Comparison of ENCODE assay signal across 17 cellular contexts in genomic region chr11:30360741-30361140, GRCh38. TPM values are rescaled to one million over a fixed set of nuclear protein-coding genes. Genes with fewer than 3 reads are reported as not detected.
DNase-seq lines count a peak whose midpoint lies in the region; ATAC-seq and TF ChIP-seq lines count a peak whose summit lies in the region.
"Had no signal": no experiment of that assay in that cellular context is flagged by ENCODE, and none has a peak within 500 bp of the region (broad histone marks: within the 10 kb centered on the region; RNA-seq: fewer than 3 reads in every experiment).

No MANE protein-coding gene starts in this region.

- no peak overlapping the region for H3K4me3 ChIP-seq in mammary epithelial cell (replicated peaks in 1 of 3; ENCODE audit: insufficient read depth in 1 of 3, low read depth in 2 of 3, low read length in 3 of 3)

- BruUV-seq in mammary epithelial cell (replicated peaks; lab: Mats Ljungman, UMichigan), result no TSS peak

- CTCF ChIA-PET in mammary epithelial cell (lab: Charles Lee; ENCODE audit: low non-redundant PET), result no interaction called here
- CTCF ChIA-PET in activated naive CD4-positive, alpha-beta T cell treated with anti-CD3 and anti-CD28 coated beads for 36 hours (lab: Charles Lee), result interaction anchor here (0.6 kb wide), 1 partner anchor 150 kb away, joined by 3 read pairs; no protein-coding TSS in a partner anchor

- no peak overlapping the region for H3K9ac ChIP-seq in mammary epithelial cell (ENCODE audit: insufficient read depth, low read length)

- H2AFZ ChIP-seq in mammary epithelial cell (ENCODE audit: low read depth, low read length), result no peak overlapping the region

- DNase-seq in SIG-M5 treated with dmso at 0.1 percent for 504 hours (lab: John Stamatoyannopoulos, UW; ENCODE audit: unreplicated experiment), result peak; percentile 6
- no peak for DNase-seq in SIG-M5 (lab: John Stamatoyannopoulos, UW)
- DNase-seq in mammary epithelial cell, result peak; percentile 74
- DNase-seq in foreskin keratinocyte, result peak; percentile 75 to 87
- no peak for DNase-seq in erythroblast (lab: John Stamatoyannopoulos, UW)
- DNase-seq in GM13976 (ENCODE audit: low spot score), result no peak
- DNase-seq in activated naive CD4-positive, alpha-beta T cell treated with anti-CD3 and anti-CD28 coated beads for 36 hours, result no peak
- DNase-seq: CD8-positive, alpha-beta T cell; COR-L47; DMS153; DMS79 treated with DMSO at 0.1 percent for 48 hours; EL had no signal

- no peak overlapping the region for H3K27ac ChIP-seq in mammary epithelial cell (ENCODE audit: insufficient read depth, low read depth, low read length)
- H3K27ac ChIP-seq in foreskin keratinocyte, result no peak overlapping the region
- H3K27ac ChIP-seq: 22Rv1, HL-60 had no signal

- no peaks in the 10 kb centered on the region for H4K20me1 ChIP-seq in mammary epithelial cell (ENCODE audit: insufficient read depth, low read length)

- H3K27me3 Mint-ChIP-seq in activated naive CD4-positive, alpha-beta T cell treated with anti-CD3 and anti-CD28 coated beads for 36 hours (ENCODE audit: low read depth), result peaks cover 11% of the 10 kb centered on the region

- no peaks in the 10 kb centered on the region for H3K36me3 Mint-ChIP-seq in activated naive CD4-positive, alpha-beta T cell treated with anti-CD3 and anti-CD28 coated beads for 36 hours (ENCODE audit: low read depth)
- H3K36me3 Mint-ChIP-seq: CD14-positive monocyte; CD8-positive, alpha-beta T cell; IgD-negative memory B cell had no signal

- intact Hi-C loops in mammary epithelial cell (cut with micrococcal nuclease), result no loop called here
- intact Hi-C loops in activated naive CD4-positive, alpha-beta T cell treated with anti-CD3 and anti-CD28 coated beads for 36 hours (cut with micrococcal nuclease), result no loop called here

- H3K4me2 ChIP-seq in mammary epithelial cell (ENCODE audit: insufficient read depth, low read depth, low read length), result no peak overlapping the region

- peaks cover 8% of the 10 kb centered on the region for H3K4me1 ChIP-seq in mammary epithelial cell (ENCODE audit: insufficient read depth, low read length)
- H3K4me1 ChIP-seq in foreskin keratinocyte, result peaks cover 9% of the 10 kb centered on the region

- no peaks in the 10 kb centered on the region for H3K79me2 ChIP-seq in mammary epithelial cell (ENCODE audit: insufficient read depth, low read length)

- peaks cover 5% of the 10 kb centered on the region for H3K27me3 ChIP-seq in mammary epithelial cell (ENCODE audit: insufficient read depth, low read length)
- peaks cover 14% of the 10 kb centered on the region for H3K27me3 ChIP-seq in foreskin keratinocyte

- no peak for TF ChIP-seq POLR2A in erythroblast (IDR thresholded peaks at IDR 0.05; ENCODE audit: low read length)

- no peak overlapping the region for H3K4me3 Mint-ChIP-seq in activated naive CD4-positive, alpha-beta T cell treated with anti-CD3 and anti-CD28 coated beads for 36 hours
- H3K4me3 Mint-ChIP-seq: CD14-positive monocyte; CD8-positive, alpha-beta T cell; IgD-negative memory B cell had no signal

- TF ChIP-seq CTCF in mammary epithelial cell (conservative IDR thresholded peaks at IDR 0.05 in 1 of 2, IDR thresholded peaks at IDR 0.05 in 1 of 2; ENCODE audit: extremely low read depth in 1 of 2, insufficient read depth in 1 of 2, low read depth in 1 of 2, low read length in 2 of 2) (no peak), foreskin keratinocyte (conservative IDR thresholded peaks at IDR 0.05) (no peak), GM13976 (IDR thresholded peaks at IDR 0.05; ENCODE audit: borderline replicate concordance, control extremely low read depth, extremely low read depth, insufficient read depth, missing control alignments) (no peak)

- H3K27ac Mint-ChIP-seq in activated naive CD4-positive, alpha-beta T cell treated with anti-CD3 and anti-CD28 coated beads for 36 hours, result no peak overlapping the region
- H3K27ac Mint-ChIP-seq: CD14-positive monocyte; CD8-positive, alpha-beta T cell; IgD-negative memory B cell had no signal

- no peaks in the 10 kb centered on the region for H3K4me1 Mint-ChIP-seq in activated naive CD4-positive, alpha-beta T cell treated with anti-CD3 and anti-CD28 coated beads for 36 hours (ENCODE audit: low read depth)
- H3K4me1 Mint-ChIP-seq: CD14-positive monocyte, IgD-negative memory B cell had no signal

- no peaks in the 10 kb centered on the region for H3K9me3 ChIP-seq in mammary epithelial cell (replicated peaks; ENCODE audit: insufficient read depth, low read length)

- H3K36me3 ChIP-seq in mammary epithelial cell (ENCODE audit: insufficient read depth, low read length), result no peaks in the 10 kb centered on the region

- ATAC-seq in foreskin keratinocyte, result peak; percentile 97
- ATAC-seq: CD8-positive, alpha-beta T cell; HCT116 had no signal

- H3K9me3 Mint-ChIP-seq in activated naive CD4-positive, alpha-beta T cell treated with anti-CD3 and anti-CD28 coated beads for 36 hours, result no peaks in the 10 kb centered on the region
- H3K9me3 Mint-ChIP-seq: CD8-positive, alpha-beta T cell had no signal

- in situ Hi-C loops in mammary epithelial cell (cut with MboI; ENCODE audit: low sequenced_read_pairs in 2 of 2) (no loop called here), GM13976 (cut with MboI; ENCODE audit: low sequenced_read_pairs, unreplicated experiment) (no loop called here)

- dilution Hi-C loops in mammary epithelial cell (cut with HindIII; ENCODE audit: low sequenced_read_pairs), result no loop called here

RNA-seq across cellular contexts. Expression of gene ARL14EP, which starts 37.8 kb away (rescaled TPM):
- total RNA-seq in mammary epithelial cell, result 10 to 100 TPM; 16.3 to 22.9 TPM
- polyA plus RNA-seq in mammary epithelial cell, result 11.4 TPM
- 8.2 TPM for polyA minus RNA-seq in mammary epithelial cell
- 14.0 and 15.6 TPM in 2 replicates for total RNA-seq in foreskin keratinocyte
- 9.1 and 10.3 TPM in 2 replicates for polyA plus RNA-seq in foreskin keratinocyte
- 10 to 100 TPM; 17.9 to 22.1 TPM for total RNA-seq in activated naive CD4-positive, alpha-beta T cell treated with anti-CD3 and anti-CD28 coated beads for 36 hours

Comparison
In these comparisons a context has a peak if more than half of its experiments do, and no peak if none do; other contexts are left out.
1. DNase-seq: peak in SIG-M5 treated with dmso at 0.1 percent for 504 hours (single experiment), mammary epithelial cell (single experiment) and foreskin keratinocyte (2 of 2); none in SIG-M5 (single experiment), erythroblast (0 of 2), GM13976 (single experiment) and activated naive CD4-positive, alpha-beta T cell treated with anti-CD3 and anti-CD28 coated beads for 36 hours (single experiment).